ENCODE assay signal across 1 cellular context in the genomic region with DNA sequence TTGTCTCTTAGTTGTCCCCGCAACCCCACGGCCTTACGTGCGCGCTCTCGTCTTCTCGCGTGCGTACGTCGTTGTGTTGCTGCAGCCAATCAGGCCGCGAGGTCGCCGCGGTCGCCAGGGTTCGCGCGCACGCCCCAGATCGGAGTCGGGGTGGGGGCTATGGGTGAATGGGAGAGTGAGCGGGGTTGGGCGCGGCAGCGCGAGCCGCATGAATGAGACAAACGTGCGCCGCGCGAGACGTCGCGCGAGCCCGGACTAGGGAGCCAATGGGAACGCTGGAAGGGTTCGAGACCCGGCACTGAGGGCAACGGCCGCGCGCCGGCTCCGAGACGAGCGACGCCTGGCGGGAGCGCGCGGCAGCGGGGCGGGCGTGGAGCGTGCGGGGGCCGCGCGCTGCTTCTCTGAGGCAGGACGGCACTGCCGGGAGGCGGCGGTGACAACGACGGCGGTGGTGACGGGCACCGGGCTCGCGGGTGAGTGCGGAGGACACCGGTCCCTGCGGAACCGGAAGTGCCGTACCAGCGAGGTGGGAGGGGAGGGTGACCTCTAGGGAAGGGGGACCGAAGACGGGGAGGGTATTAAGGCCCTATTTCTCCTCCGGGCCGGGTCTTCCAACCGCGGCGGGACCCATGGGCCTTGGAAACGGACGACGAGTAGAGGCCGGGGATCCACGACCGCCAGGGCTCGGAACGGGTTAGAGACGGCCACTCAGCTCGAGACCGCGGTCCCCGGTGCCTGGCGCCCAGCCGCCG.
A peak's percentile ranks its signal among the peaks of the same experiment; 100 is the strongest.
TF ChIP-seq lines count a peak whose summit lies in the region.

TSS of gene ZDHHC5 (plus strand) at position 400 of the 752 bp plus-strand sequence. CDS start 4,977 bp downstream, outside the sequence.

TF ChIP-seq in HepG2, 621 proteins besides CTCF, POLR2A, EP300 and RAD21 (continued from another document):
- TF ChIP-seq PHF8 (CRISPR knock-in tag; IDR thresholded peaks at IDR 0.05) (peak; percentile 78), ZNF326 (CRISPR knock-in tag; IDR thresholded peaks at IDR 0.05; ENCODE audit: borderline replicate concordance) (no peak), AKNA (CRISPR knock-in tag; IDR thresholded peaks at IDR 0.05; ENCODE audit: borderline replicate concordance) (no peak), DRAP1 (CRISPR knock-in tag; IDR thresholded peaks at IDR 0.05) (no peak; the same call in 1 of the 2 replicates), DNMT3B (CRISPR knock-in tag; conservative IDR thresholded peaks at IDR 0.05) (no peak), DMTF1 (CRISPR knock-in tag; IDR thresholded peaks at IDR 0.05) (no peak; the same call in 1 of the 2 replicates), IRF1 (CRISPR knock-in tag; IDR thresholded peaks at IDR 0.05; ENCODE audit: low read depth) (no peak), NFKB2 (CRISPR knock-in tag; IDR thresholded peaks at IDR 0.05; ENCODE audit: borderline replicate concordance) (0 out of 2 replicates have a peak, but pooled peaks have one; percentile 50)
- TF ChIP-seq, protein P1, sequence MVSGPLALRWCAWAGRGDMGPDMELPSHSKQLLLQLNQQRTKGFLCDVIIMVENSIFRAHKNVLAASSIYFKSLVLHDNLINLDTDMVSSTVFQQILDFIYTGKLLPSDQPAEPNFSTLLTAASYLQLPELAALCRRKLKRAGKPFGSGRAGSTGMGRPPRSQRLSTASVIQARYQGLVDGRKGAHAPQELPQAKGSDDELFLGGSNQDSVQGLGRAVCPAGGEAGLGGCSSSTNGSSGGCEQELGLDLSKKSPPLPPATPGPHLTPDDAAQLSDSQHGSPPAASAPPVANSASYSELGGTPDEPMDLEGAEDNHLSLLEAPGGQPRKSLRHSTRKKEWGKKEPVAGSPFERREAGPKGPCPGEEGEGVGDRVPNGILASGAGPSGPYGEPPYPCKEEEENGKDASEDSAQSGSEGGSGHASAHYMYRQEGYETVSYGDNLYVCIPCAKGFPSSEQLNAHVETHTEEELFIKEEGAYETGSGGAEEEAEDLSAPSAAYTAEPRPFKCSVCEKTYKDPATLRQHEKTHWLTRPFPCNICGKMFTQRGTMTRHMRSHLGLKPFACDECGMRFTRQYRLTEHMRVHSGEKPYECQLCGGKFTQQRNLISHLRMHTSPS (CRISPR knock-in tag; IDR thresholded peaks at IDR 0.05; ENCODE audit: low read depth), result no peak
- TF ChIP-seq, protein P2, sequence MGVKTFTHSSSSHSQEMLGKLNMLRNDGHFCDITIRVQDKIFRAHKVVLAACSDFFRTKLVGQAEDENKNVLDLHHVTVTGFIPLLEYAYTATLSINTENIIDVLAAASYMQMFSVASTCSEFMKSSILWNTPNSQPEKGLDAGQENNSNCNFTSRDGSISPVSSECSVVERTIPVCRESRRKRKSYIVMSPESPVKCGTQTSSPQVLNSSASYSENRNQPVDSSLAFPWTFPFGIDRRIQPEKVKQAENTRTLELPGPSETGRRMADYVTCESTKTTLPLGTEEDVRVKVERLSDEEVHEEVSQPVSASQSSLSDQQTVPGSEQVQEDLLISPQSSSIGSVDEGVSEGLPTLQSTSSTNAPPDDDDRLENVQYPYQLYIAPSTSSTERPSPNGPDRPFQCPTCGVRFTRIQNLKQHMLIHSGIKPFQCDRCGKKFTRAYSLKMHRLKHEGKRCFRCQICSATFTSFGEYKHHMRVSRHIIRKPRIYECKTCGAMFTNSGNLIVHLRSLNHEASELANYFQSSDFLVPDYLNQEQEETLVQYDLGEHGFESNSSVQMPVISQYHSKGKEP (CRISPR knock-in tag; IDR thresholded peaks at IDR 0.05), result no peak
- TF ChIP-seq, protein P3, sequence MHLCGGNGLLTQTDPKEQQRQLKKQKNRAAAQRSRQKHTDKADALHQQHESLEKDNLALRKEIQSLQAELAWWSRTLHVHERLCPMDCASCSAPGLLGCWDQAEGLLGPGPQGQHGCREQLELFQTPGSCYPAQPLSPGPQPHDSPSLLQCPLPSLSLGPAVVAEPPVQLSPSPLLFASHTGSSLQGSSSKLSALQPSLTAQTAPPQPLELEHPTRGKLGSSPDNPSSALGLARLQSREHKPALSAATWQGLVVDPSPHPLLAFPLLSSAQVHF (CRISPR knock-in tag; IDR thresholded peaks at IDR 0.05), result no peak
- TF ChIP-seq, protein P4, sequence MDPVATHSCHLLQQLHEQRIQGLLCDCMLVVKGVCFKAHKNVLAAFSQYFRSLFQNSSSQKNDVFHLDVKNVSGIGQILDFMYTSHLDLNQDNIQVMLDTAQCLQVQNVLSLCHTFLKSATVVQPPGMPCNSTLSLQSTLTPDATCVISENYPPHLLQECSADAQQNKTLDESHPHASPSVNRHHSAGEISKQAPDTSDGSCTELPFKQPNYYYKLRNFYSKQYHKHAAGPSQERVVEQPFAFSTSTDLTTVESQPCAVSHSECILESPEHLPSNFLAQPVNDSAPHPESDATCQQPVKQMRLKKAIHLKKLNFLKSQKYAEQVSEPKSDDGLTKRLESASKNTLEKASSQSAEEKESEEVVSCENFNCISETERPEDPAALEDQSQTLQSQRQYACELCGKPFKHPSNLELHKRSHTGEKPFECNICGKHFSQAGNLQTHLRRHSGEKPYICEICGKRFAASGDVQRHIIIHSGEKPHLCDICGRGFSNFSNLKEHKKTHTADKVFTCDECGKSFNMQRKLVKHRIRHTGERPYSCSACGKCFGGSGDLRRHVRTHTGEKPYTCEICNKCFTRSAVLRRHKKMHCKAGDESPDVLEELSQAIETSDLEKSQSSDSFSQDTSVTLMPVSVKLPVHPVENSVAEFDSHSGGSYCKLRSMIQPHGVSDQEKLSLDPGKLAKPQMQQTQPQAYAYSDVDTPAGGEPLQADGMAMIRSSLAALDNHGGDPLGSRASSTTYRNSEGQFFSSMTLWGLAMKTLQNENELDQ (CRISPR knock-in tag; IDR thresholded peaks at IDR 0.05; ENCODE audit: borderline replicate concordance), result no peak
